In genomic region chr4:157217708-157218107, GRCh38 we compare ENCODE assay signal across 1 cellular context.
TF ChIP-seq lines count a peak whose summit lies in the region.

No MANE protein-coding gene starts in this region.

TF ChIP-seq in K562, 482 proteins besides CTCF, POLR2A, EP300 and RAD21 (continued from another document):
- TF ChIP-seq ZNF449 (CRISPR knock-in tag; IDR thresholded peaks at IDR 0.05), result no peak
- no peak for TF ChIP-seq PCBP2 (IDR thresholded peaks at IDR 0.05; ENCODE audit: low read depth, low read length, poor library complexity, severe bottlenecking)
- TF ChIP-seq TAL1 (IDR thresholded peaks at IDR 0.05), result no peak
- TF ChIP-seq ZNF780A (CRISPR knock-in tag; IDR thresholded peaks at IDR 0.05), result no peak
- no peak for TF ChIP-seq ZNF316 (IDR thresholded peaks at IDR 0.05)
- TF ChIP-seq NCOA4 (IDR thresholded peaks at IDR 0.05; ENCODE audit: partially characterized antibody), result no peak
- no peak for TF ChIP-seq EWSR1 (IDR thresholded peaks at IDR 0.05; ENCODE audit: borderline replicate concordance, low read depth, partially characterized antibody)
